8 cellular contexts compared by ENCODE assay signal in the genomic region with DNA sequence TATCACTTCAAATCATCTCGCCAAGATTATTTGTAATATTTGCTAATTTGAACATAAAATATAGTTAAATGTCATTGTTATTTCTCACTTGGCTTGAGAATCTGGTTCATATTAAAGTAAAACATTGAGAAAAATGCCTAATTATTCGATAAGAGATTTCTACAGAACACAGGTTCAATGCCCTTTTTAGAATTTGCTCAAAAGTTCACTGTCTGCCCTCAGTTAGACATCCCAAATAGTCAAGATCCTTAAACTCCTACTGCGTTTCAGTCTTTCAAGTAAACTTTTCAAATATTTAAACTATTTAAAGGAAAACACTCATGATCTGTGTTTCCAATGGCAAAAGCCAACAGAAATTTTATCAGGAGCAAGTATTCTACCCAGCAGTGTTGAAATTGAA.
"Had no signal": no experiment of that assay in that cellular context is flagged by ENCODE, and none has a peak within 500 bp of the region (broad histone marks: within the 10 kb centered on the region; RNA-seq: fewer than 3 reads in every experiment).

No MANE protein-coding gene starts in this region.

- H3K4me3 Mint-ChIP-seq: H9, IgD-negative memory B cell had no signal

- H3K27me3 Mint-ChIP-seq: IgD-negative memory B cell had no signal

- H3K9ac ChIP-seq: GM23248 had no signal

- H3K27ac Mint-ChIP-seq: H9, IgD-negative memory B cell had no signal

- H3K4me3 ChIP-seq: GM23248 had no signal

- H3K4me1 Mint-ChIP-seq: H9, IgD-negative memory B cell had no signal

- H2AFZ ChIP-seq: GM23248 had no signal

- DNase-seq: GM23248, H9, HCEC 1CT, KBM-7 had no signal

- FAIRE-seq: H1, H54, HTR-8/SVneo had no signal

- H3K27ac ChIP-seq: GM23248 had no signal

- H3K9me3 Mint-ChIP-seq: H9 had no signal
